ENCODE assay signal across 20 cellular contexts in genomic region chr20:41231136-41231535, GRCh38.
DNase-seq lines count a peak whose midpoint lies in the region; ATAC-seq and TF ChIP-seq lines count a peak whose summit lies in the region.
"Had no signal": no experiment of that assay in that cellular context is flagged by ENCODE, and none has a peak within 500 bp of the region (broad histone marks: within the 10 kb centered on the region; RNA-seq: fewer than 3 reads in every experiment).

No MANE protein-coding gene starts in this region.

- H3K9me3 ChIP-seq in right atrium auricular region, result no peaks in the 10 kb centered on the region
- H3K9me3 ChIP-seq in heart left ventricle, result no peaks in the 10 kb centered on the region
- H3K9me3 ChIP-seq in esophagus squamous epithelium, result no peaks in the 10 kb centered on the region
- no peaks in the 10 kb centered on the region for H3K9me3 ChIP-seq in gastrocnemius medialis
- H3K9me3 ChIP-seq: spleen had no signal

- H3K4me1 ChIP-seq in right atrium auricular region (peaks cover 0 to 65% of the 10 kb centered on the region in 2 donors), heart left ventricle (peaks cover 15 to 72% (median 52%) of the 10 kb centered on the region in 12 donors), esophagus squamous epithelium (peaks cover 32 to 51% (median 39%) of the 10 kb centered on the region in 3 donors), gastrocnemius medialis (peaks cover 65 to 68% of the 10 kb centered on the region in 2 donors)

- 94 to 100% (median 98%) methylated on average over 1 of the region's 1 CpG for WGBS in heart left ventricle, 4 donors
- 90 to 92% methylated on average over 1 of the region's 1 CpG for WGBS in esophagus squamous epithelium, 2 donors

- in situ Hi-C loops in gastrocnemius medialis (cut with MboI; ENCODE audit: low sequenced_read_pairs in 4 of 4), result loop anchor here in 2 of 4 donors (5.0 to 10.0 kb wide), 2 partner anchors 104 to 106 kb away; no protein-coding TSS in a partner anchor

- intact Hi-C loops in heart left ventricle (cut with DNase I), result loop anchor here in 5 of 10 donors (1.0 to 5.0 kb wide), 5 partner anchors 56 to 106 kb away; partner anchors contain the start of genes PLCG1 (in 2 of the 5) and ZHX3 (in 1 of the 5)
- intact Hi-C loops in esophagus squamous epithelium (cut with DNase I), result loop anchor here (5.0 kb wide), 1 partner anchor 59 kb away; no protein-coding TSS in a partner anchor
- intact Hi-C loops in gastrocnemius medialis (cut with DNase I; ENCODE audit: low total_unique reads), result no loop called here

- H3K27ac ChIP-seq in right atrium auricular region (peak overlapping the region; percentile 77 to 81), heart left ventricle (peak overlapping the region in 4 of 12 donors; percentile 60 to 83 (median 79)), esophagus squamous epithelium (peak overlapping the region in 3 of 4 donors; percentile 78 to 87 (median 80)), gastrocnemius medialis (peak overlapping the region; percentile 78 to 91 (median 86))
- H3K27ac ChIP-seq: spleen had no signal

- no peaks in the 10 kb centered on the region for H3K27me3 ChIP-seq in right atrium auricular region
- H3K27me3 ChIP-seq in heart left ventricle, result no peaks in the 10 kb centered on the region
- no peaks in the 10 kb centered on the region for H3K27me3 ChIP-seq in esophagus squamous epithelium
- no peaks in the 10 kb centered on the region for H3K27me3 ChIP-seq in gastrocnemius medialis
- H3K27me3 ChIP-seq: spleen had no signal

- no peaks in the 10 kb centered on the region for H3K36me3 ChIP-seq in right atrium auricular region
- H3K36me3 ChIP-seq in heart left ventricle, result no peaks in the 10 kb centered on the region
- no peaks in the 10 kb centered on the region for H3K36me3 ChIP-seq in esophagus squamous epithelium
- H3K36me3 ChIP-seq in gastrocnemius medialis, result no peaks in the 10 kb centered on the region
- H3K36me3 ChIP-seq: spleen had no signal

- TF ChIP-seq CTCF in right atrium auricular region (IDR thresholded peaks at IDR 0.05) (no peak), heart left ventricle (IDR thresholded peaks at IDR 0.05) (no peak), esophagus squamous epithelium (IDR thresholded peaks at IDR 0.05) (no peak), gastrocnemius medialis (IDR thresholded peaks at IDR 0.05 in 4 of 5, conservative IDR thresholded peaks at IDR 0.05 in 1 of 5) (no peak)

- no peak for ATAC-seq in heart left ventricle
- ATAC-seq in gastrocnemius medialis, result no peak
- ATAC-seq in HG02973 (IDR thresholded peaks at IDR 0.05; ENCODE audit: unreplicated experiment), result no peak
- ATAC-seq: stimulated activated memory B cell treated with anti-CD40 and anti-IgM and Interleukin-4, amounts not matched to agents 10 μg/mL and 1 μg/mL and 100 μg/mL, for 72 hours had no signal

- DNase-seq in right atrium auricular region (ENCODE audit: low spot score), result no peak
- no peak for DNase-seq in heart left ventricle
- DNase-seq in esophagus squamous epithelium (lab: John Stamatoyannopoulos, UW), result no peak
- DNase-seq in gastrocnemius medialis, result no peak
- DNase-seq in AG08396 (ENCODE audit: low spot score), result no peak
- DNase-seq in activated effector memory CD4-positive, alpha-beta T cell treated with anti-CD3 and anti-CD28 coated beads, Interleukin-2, amount 50 U/mL, for 16 hours, result no peak
- DNase-seq in NCI-H1436 treated with DMSO at 0.1 percent for 48 hours (lab: John Stamatoyannopoulos, UW), result no peak
- DNase-seq: activated CD4-positive, CD25-positive, alpha-beta regulatory T cell treated with anti-CD3 and anti-CD28 coated beads, Interleukin-2, amount 50 U/mL, for 72 hours; activated CD8-positive, alpha-beta T cell treated with anti-CD3 and anti-CD28 coated beads, Interleukin-2, amount 10 ng/mL, durations not matched to agents 7 days and 5 days; activated gamma-delta T cell; CD8-positive, alpha-beta memory T cell; cortex of kidney; GOT3; head of caudate nucleus; NCI-H146; nucleus accumbens; spleen; stimulated activated CD4-positive, alpha-beta T cell treated with anti-CD3 and anti-CD28 coated beads, Interleukin-2, amount 100 ng/mL, for 48 hours had no signal

- no peak overlapping the region for H3K4me3 ChIP-seq in right atrium auricular region
- no peak overlapping the region for H3K4me3 ChIP-seq in heart left ventricle
- H3K4me3 ChIP-seq in esophagus squamous epithelium, result no peak overlapping the region
- no peak overlapping the region for H3K4me3 ChIP-seq in gastrocnemius medialis
- H3K4me3 ChIP-seq: spleen had no signal

- TF ChIP-seq POLR2A in heart left ventricle (IDR thresholded peaks at IDR 0.05) (no peak), esophagus squamous epithelium (IDR thresholded peaks at IDR 0.05) (no peak), gastrocnemius medialis (IDR thresholded peaks at IDR 0.05) (no peak)
